ENCODE assay signal across 13 cellular contexts in genomic region chr14:80560800-80561199, GRCh38.
DNase-seq lines count a peak whose midpoint lies in the region; ATAC-seq and TF ChIP-seq lines count a peak whose summit lies in the region.
"Had no signal": no experiment of that assay in that cellular context is flagged by ENCODE, and none has a peak within 500 bp of the region (broad histone marks: within the 10 kb centered on the region; RNA-seq: fewer than 3 reads in every experiment).

No MANE protein-coding gene starts in this region.

- no peak for DNase-seq in KBM-7
- no peak for DNase-seq in cerebellar cortex (ENCODE audit: low spot score)
- no peak for DNase-seq in chondrocyte (ENCODE audit: low spot score)
- DNase-seq: activated CD4-positive, alpha-beta T cell treated with anti-CD3 and anti-CD28 coated beads, Interleukin-2, amount 10 ng/mL, durations not matched to agents 7 days and 5 days; activated effector memory CD4-positive, alpha-beta T cell treated with anti-CD3 and anti-CD28 coated beads, Interleukin-2, amount 50 U/mL, for 16 hours; PC-3; stimulated activated CD4-positive, alpha-beta T cell treated with anti-CD3 and anti-CD28 coated beads, Interleukin-4, amount 100 ng/mL, for 24 hours had no signal

- H3K4me3 Mint-ChIP-seq in chondrocyte (ENCODE audit: unreplicated experiment): no peak overlapping the region
- H3K4me3 Mint-ChIP-seq: activated CD4-positive, alpha-beta T cell treated with anti-CD3 and anti-CD28 coated beads, Interleukin-2, amount 10 ng/mL, durations not matched to agents 7 days and 5 days had no signal

- in situ Hi-C loops in KBM-7 (cut with MboI; ENCODE audit: low pct_unique_long_range_greater_than_20kb, low sequenced_read_pairs): no loop called here

- no peak overlapping the region for H3K27ac Mint-ChIP-seq in chondrocyte (ENCODE audit: unreplicated experiment)
- H3K27ac Mint-ChIP-seq: activated CD4-positive, alpha-beta T cell treated with anti-CD3 and anti-CD28 coated beads, Interleukin-2, amount 10 ng/mL, durations not matched to agents 7 days and 5 days had no signal

- no peaks in the 10 kb centered on the region for H3K36me3 Mint-ChIP-seq in chondrocyte (ENCODE audit: low read depth)

- H3K4me1 Mint-ChIP-seq in chondrocyte (ENCODE audit: low read depth): no peaks in the 10 kb centered on the region
- H3K4me1 Mint-ChIP-seq: activated CD4-positive, alpha-beta T cell treated with anti-CD3 and anti-CD28 coated beads, Interleukin-2, amount 10 ng/mL, durations not matched to agents 7 days and 5 days had no signal

- no peaks in the 10 kb centered on the region for H3K27me3 Mint-ChIP-seq in chondrocyte (ENCODE audit: low read depth)
- H3K27me3 Mint-ChIP-seq: activated CD4-positive, alpha-beta T cell treated with anti-CD3 and anti-CD28 coated beads, Interleukin-2, amount 10 ng/mL, durations not matched to agents 7 days and 5 days had no signal

- TF ChIP-seq CTCF in chondrocyte (IDR thresholded peaks at IDR 0.05): no peak

- ATAC-seq in GM18861 (IDR thresholded peaks at IDR 0.05; ENCODE audit: unreplicated experiment) (peak; percentile 99), GM21360 (IDR thresholded peaks at IDR 0.05; ENCODE audit: unreplicated experiment) (peak; percentile 94), HG02884 (IDR thresholded peaks at IDR 0.05; ENCODE audit: unreplicated experiment) (peak; percentile 99), HG03521 (IDR thresholded peaks at IDR 0.05; ENCODE audit: unreplicated experiment) (peak; percentile 79), HG03139 (IDR thresholded peaks at IDR 0.05; ENCODE audit: unreplicated experiment) (no peak)
- ATAC-seq: gastroesophageal sphincter, PC-3 had no signal

- H3K9me3 Mint-ChIP-seq in chondrocyte (ENCODE audit: low read depth): no peaks in the 10 kb centered on the region
- H3K9me3 Mint-ChIP-seq: activated CD4-positive, alpha-beta T cell treated with anti-CD3 and anti-CD28 coated beads, Interleukin-2, amount 10 ng/mL, durations not matched to agents 7 days and 5 days had no signal
